1 cellular context compared by ENCODE assay signal in genomic region chr1:34929853-34930701, GRCh38.
TF ChIP-seq lines count a peak whose summit lies in the region.

No MANE protein-coding gene starts in this region.

TF ChIP-seq in WTC11, 78 proteins besides CTCF, POLR2A, EP300 and RAD21 (continued from another document):
- TF ChIP-seq E2F4 (CRISPR knock-in tag; IDR thresholded peaks at IDR 0.05; ENCODE audit: borderline replicate concordance, low read depth) = 0 out of 2 replicates have a peak, but pooled peaks have one; percentile 29
- TF ChIP-seq SP1 (CRISPR knock-in tag; conservative IDR thresholded peaks at IDR 0.05) = 0 out of 2 replicates have a peak, but pooled peaks have one; percentile 15
- peak; percentile 61; the same call in 1 of the 2 replicates for TF ChIP-seq ZNF138 (CRISPR knock-in tag; conservative IDR thresholded peaks at IDR 0.05)
- TF ChIP-seq FOXP1 (CRISPR knock-in tag; IDR thresholded peaks at IDR 0.05; ENCODE audit: borderline replicate concordance) = 0 out of 2 replicates have a peak, but pooled peaks have one; percentile 19
- 0 out of 2 replicates have a peak, but pooled peaks have one; percentile 19 for TF ChIP-seq ETV6 (CRISPR knock-in tag; IDR thresholded peaks at IDR 0.05)
- no peak for TF ChIP-seq CBFB (CRISPR knock-in tag; IDR thresholded peaks at IDR 0.05; ENCODE audit: low read depth)
- TF ChIP-seq, protein P1, sequence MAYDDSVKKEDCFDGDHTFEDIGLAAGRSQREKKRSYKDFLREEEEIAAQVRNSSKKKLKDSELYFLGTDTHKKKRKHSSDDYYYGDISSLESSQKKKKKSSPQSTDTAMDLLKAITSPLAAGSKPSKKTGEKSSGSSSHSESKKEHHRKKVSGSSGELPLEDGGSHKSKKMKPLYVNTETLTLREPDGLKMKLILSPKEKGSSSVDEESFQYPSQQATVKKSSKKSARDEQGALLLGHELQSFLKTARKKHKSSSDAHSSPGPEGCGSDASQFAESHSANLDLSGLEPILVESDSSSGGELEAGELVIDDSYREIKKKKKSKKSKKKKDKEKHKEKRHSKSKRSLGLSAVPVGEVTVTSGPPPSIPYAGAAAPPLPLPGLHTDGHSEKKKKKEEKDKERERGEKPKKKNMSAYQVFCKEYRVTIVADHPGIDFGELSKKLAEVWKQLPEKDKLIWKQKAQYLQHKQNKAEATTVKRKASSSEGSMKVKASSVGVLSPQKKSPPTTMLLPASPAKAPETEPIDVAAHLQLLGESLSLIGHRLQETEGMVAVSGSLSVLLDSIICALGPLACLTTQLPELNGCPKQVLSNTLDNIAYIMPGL (CRISPR knock-in tag; IDR thresholded peaks at IDR 0.05) = peak; percentile 51
- TF ChIP-seq, protein P2, sequence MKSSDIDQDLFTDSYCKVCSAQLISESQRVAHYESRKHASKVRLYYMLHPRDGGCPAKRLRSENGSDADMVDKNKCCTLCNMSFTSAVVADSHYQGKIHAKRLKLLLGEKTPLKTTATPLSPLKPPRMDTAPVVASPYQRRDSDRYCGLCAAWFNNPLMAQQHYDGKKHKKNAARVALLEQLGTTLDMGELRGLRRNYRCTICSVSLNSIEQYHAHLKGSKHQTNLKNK (CRISPR knock-in tag; IDR thresholded peaks at IDR 0.05) = no peak
- TF ChIP-seq TCF7 (CRISPR knock-in tag; IDR thresholded peaks at IDR 0.05; ENCODE audit: low read depth) = no peak
- TF ChIP-seq IRF2 (CRISPR knock-in tag; IDR thresholded peaks at IDR 0.05; ENCODE audit: borderline replicate concordance, low read depth) = no peak
